In the genomic region with DNA sequence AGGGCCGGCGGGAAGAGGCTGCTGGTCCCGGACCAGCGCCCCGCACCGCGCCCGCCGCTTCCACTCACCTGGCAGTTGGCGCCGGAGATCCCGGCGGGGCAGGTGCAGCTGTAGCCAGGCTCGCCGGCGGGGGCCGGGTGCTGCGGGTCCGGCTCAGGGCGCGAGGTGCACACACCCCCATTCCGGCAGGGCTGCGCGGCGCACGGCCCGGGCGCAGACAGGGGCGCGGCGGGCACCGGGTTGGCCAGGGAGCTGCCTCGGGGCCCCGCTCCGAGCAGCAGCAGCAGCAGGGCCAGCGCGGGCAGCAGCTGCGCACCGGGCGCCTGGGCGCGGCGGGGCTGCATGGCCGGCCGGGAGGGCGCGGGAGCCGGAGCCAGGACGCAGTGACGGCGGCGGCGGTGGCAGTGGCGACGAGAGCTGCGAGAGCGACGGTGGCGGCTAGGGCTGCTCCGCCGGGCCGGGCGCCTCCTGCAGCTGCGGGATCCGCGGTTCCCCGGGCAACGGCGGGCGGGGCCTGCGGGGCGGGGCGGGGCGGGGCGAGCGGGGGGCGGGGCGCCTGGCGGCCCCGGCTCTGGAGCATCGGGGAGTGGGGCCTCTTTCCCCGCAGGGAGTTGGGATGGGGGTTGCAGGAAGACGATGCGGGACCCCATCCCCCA, we compare ENCODE assay signal across 8 cellular contexts. TPM values are rescaled to one million over a fixed set of nuclear protein-coding genes. Genes with fewer than 3 reads are reported as not detected.
DNase-seq lines count a peak whose midpoint lies in the region; ATAC-seq and TF ChIP-seq lines count a peak whose summit lies in the region.

A gene with protein sequence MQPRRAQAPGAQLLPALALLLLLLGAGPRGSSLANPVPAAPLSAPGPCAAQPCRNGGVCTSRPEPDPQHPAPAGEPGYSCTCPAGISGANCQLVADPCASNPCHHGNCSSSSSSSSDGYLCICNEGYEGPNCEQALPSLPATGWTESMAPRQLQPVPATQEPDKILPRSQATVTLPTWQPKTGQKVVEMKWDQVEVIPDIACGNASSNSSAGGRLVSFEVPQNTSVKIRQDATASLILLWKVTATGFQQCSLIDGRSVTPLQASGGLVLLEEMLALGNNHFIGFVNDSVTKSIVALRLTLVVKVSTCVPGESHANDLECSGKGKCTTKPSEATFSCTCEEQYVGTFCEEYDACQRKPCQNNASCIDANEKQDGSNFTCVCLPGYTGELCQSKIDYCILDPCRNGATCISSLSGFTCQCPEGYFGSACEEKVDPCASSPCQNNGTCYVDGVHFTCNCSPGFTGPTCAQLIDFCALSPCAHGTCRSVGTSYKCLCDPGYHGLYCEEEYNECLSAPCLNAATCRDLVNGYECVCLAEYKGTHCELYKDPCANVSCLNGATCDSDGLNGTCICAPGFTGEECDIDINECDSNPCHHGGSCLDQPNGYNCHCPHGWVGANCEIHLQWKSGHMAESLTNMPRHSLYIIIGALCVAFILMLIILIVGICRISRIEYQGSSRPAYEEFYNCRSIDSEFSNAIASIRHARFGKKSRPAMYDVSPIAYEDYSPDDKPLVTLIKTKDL (minus strand): TSS at position 476 of the 656 bp plus-strand sequence. CDS start 132 bp downstream, at position 344.

- H3K79me2 ChIP-seq in ACC112 (ENCODE audit: control insufficient read depth, insufficient read depth, low read length, unreplicated experiment) (peaks cover 6% of the 10 kb centered on the region), osteoblast (ENCODE audit: insufficient read depth, low read length) (no peaks in the 10 kb centered on the region)

- no peaks in the 10 kb centered on the region for H3K9me3 ChIP-seq in gastroesophageal sphincter
- H3K9me3 ChIP-seq in osteoblast (ENCODE audit: low read depth, low read length): no peaks in the 10 kb centered on the region

- no peak for TF ChIP-seq POLR2A in gastroesophageal sphincter (IDR thresholded peaks at IDR 0.05)

- H4K20me1 ChIP-seq in osteoblast (ENCODE audit: insufficient read depth, low read length): no peaks in the 10 kb centered on the region

- whole genome bisulfite sequencing in gastroesophageal sphincter (ENCODE audit: low coverage in 1 of 2), 2 donors: no CpG with 5 or more reads among the region's 84 CpGs

- peak within 1 kb of the TSS; percentile 45 for H3K4me3 Mint-ChIP-seq in activated T-helper 1 cell treated with anti-CD3 and anti-CD28 coated beads, Interleukin-12 subunit alpha, Interleukin-12 subunit beta, Interleukin-2, Interleukin-4 antibody, amounts not matched to agents 30 ng/mL and 10 ng/mL and 1 ng/mL, durations not matched to agents 14 hours and 24 hours and 36 hours

- ATAC-seq in GM18861 (IDR thresholded peaks at IDR 0.05; ENCODE audit: unreplicated experiment): peak; percentile 52
- ATAC-seq in HG03039 (IDR thresholded peaks at IDR 0.05; ENCODE audit: unreplicated experiment): peak; percentile 70
- ATAC-seq in gastroesophageal sphincter: peak; percentile 10

- H3K36me3 ChIP-seq in ACC112 (ENCODE audit: insufficient read depth, low read length): no peaks in the 10 kb centered on the region
- H3K36me3 ChIP-seq in gastroesophageal sphincter: no peaks in the 10 kb centered on the region
- H3K36me3 ChIP-seq in osteoblast (ENCODE audit: insufficient read depth, low read length): no peaks in the 10 kb centered on the region

- H3K4me1 ChIP-seq in ACC112 (ENCODE audit: control insufficient read depth, insufficient read depth, low read length, unreplicated experiment): no peaks in the 10 kb centered on the region
- peaks cover 0 to 24% (median 13%) of the 10 kb centered on the region in 3 donors for H3K4me1 ChIP-seq in gastroesophageal sphincter
- no peaks in the 10 kb centered on the region for H3K4me1 ChIP-seq in osteoblast (ENCODE audit: insufficient read depth, low read length)

- H3K4me2 ChIP-seq in osteoblast (ENCODE audit: insufficient read depth, low read length): peak within 1 kb of the TSS; percentile 66

- H3K4me3 ChIP-seq in ACC112 (ENCODE audit: low read depth, low read length) (peak within 1 kb of the TSS; percentile 80), gastroesophageal sphincter (peak within 1 kb of the TSS in 1 of 2 donors; percentile 47), osteoblast (ENCODE audit: insufficient read depth, low read length) (peak within 1 kb of the TSS; percentile 51)

- H2AFZ ChIP-seq in ACC112 (ENCODE audit: low read length, unreplicated experiment) (peak within 1 kb of the TSS; percentile 69), osteoblast (ENCODE audit: low read length) (no peak within 1 kb of the TSS)

- no peak within 1 kb of the TSS; the same call in 1 of the 2 replicates for H3K27ac ChIP-seq in ACC112 (ENCODE audit: low read depth, low read length)
- no peak within 1 kb of the TSS for H3K27ac ChIP-seq in gastroesophageal sphincter
- H3K27ac ChIP-seq in osteoblast (ENCODE audit: low read depth, low read length): no peak within 1 kb of the TSS

- DNase-seq in NCI-H748 treated with DMSO at 0.1 percent for 48 hours (lab: John Stamatoyannopoulos, UW) (peak; percentile 42), osteoblast (ENCODE audit: insufficient read length, low spot score, missing footprints) (peak; percentile 92), SKM-1 treated with dmso at 0.1 percent for 144 hours (lab: John Stamatoyannopoulos, UW; ENCODE audit: unreplicated experiment) (no peak)
- DNase-seq in activated T-helper 1 cell treated with anti-CD3 and anti-CD28 coated beads, Interleukin-12 subunit alpha, Interleukin-12 subunit beta, Interleukin-2, Interleukin-4 antibody, amounts not matched to agents 30 ng/mL and 10 ng/mL and 1 ng/mL, durations not matched to agents 14 hours and 24 hours and 36 hours (ENCODE audit: low spot score): peak; percentile 30

- no peaks in the 10 kb centered on the region for H3K9me3 Mint-ChIP-seq in activated T-helper 1 cell treated with anti-CD3 and anti-CD28 coated beads, Interleukin-12 subunit alpha, Interleukin-12 subunit beta, Interleukin-2, Interleukin-4 antibody, amounts not matched to agents 30 ng/mL and 10 ng/mL and 1 ng/mL, durations not matched to agents 14 hours and 24 hours and 36 hours

- no peaks in the 10 kb centered on the region for H3K36me3 Mint-ChIP-seq in activated T-helper 1 cell treated with anti-CD3 and anti-CD28 coated beads, Interleukin-12 subunit alpha, Interleukin-12 subunit beta, Interleukin-2, Interleukin-4 antibody, amounts not matched to agents 30 ng/mL and 10 ng/mL and 1 ng/mL, durations not matched to agents 14 hours and 24 hours and 36 hours (ENCODE audit: low read depth)

- TF ChIP-seq CTCF in gastroesophageal sphincter (IDR thresholded peaks at IDR 0.05) (no peak), osteoblast (IDR thresholded peaks at IDR 0.05; ENCODE audit: extremely low read depth, low read depth, low read length) (no peak)

- peaks cover 57% of the 10 kb centered on the region for H3K27me3 ChIP-seq in ACC112 (ENCODE audit: insufficient read depth, low read length)
- peaks cover 96% of the 10 kb centered on the region for H3K27me3 ChIP-seq in gastroesophageal sphincter
- peaks cover 50% of the 10 kb centered on the region for H3K27me3 ChIP-seq in osteoblast (ENCODE audit: insufficient read depth, low read length)

- peaks cover 60% of the 10 kb centered on the region for H3K27me3 Mint-ChIP-seq in activated T-helper 1 cell treated with anti-CD3 and anti-CD28 coated beads, Interleukin-12 subunit alpha, Interleukin-12 subunit beta, Interleukin-2, Interleukin-4 antibody, amounts not matched to agents 30 ng/mL and 10 ng/mL and 1 ng/mL, durations not matched to agents 14 hours and 24 hours and 36 hours (ENCODE audit: insufficient read depth)

- intact Hi-C loops in activated T-helper 1 cell treated with anti-CD3 and anti-CD28 coated beads, Interleukin-12 subunit alpha, Interleukin-12 subunit beta, Interleukin-2, Interleukin-4 antibody, amounts not matched to agents 30 ng/mL and 10 ng/mL and 1 ng/mL, durations not matched to agents 14 hours and 24 hours and 36 hours (cut with micrococcal nuclease): loop anchor here (5.0 to 10.0 kb wide), 2 partner anchors 108 to 1829 kb away; no protein-coding TSS in a partner anchor

- no peaks in the 10 kb centered on the region for H3K4me1 Mint-ChIP-seq in activated T-helper 1 cell treated with anti-CD3 and anti-CD28 coated beads, Interleukin-12 subunit alpha, Interleukin-12 subunit beta, Interleukin-2, Interleukin-4 antibody, amounts not matched to agents 30 ng/mL and 10 ng/mL and 1 ng/mL, durations not matched to agents 14 hours and 24 hours and 36 hours (ENCODE audit: low read depth)

- H3K27ac Mint-ChIP-seq in activated T-helper 1 cell treated with anti-CD3 and anti-CD28 coated beads, Interleukin-12 subunit alpha, Interleukin-12 subunit beta, Interleukin-2, Interleukin-4 antibody, amounts not matched to agents 30 ng/mL and 10 ng/mL and 1 ng/mL, durations not matched to agents 14 hours and 24 hours and 36 hours: no peak within 1 kb of the TSS

- no peak for TF ChIP-seq EP300 in gastroesophageal sphincter (IDR thresholded peaks at IDR 0.05)

RNA-seq across cellular contexts. Expression of the gene that starts here (rescaled TPM):
- total RNA-seq in activated T-helper 1 cell treated with anti-CD3 and anti-CD28 coated beads, Interleukin-12 subunit alpha, Interleukin-12 subunit beta, Interleukin-2, Interleukin-4 antibody, amounts not matched to agents 30 ng/mL and 10 ng/mL and 1 ng/mL, durations not matched to agents 14 hours and 24 hours and 36 hours: not detected in 2 replicates
- 10 to 100 TPM in 1 of 4 donors, 1 to 10 TPM in 2, under 1 TPM in 1; 0.31 to 13.3 (median 6.3) TPM for total RNA-seq in gastroesophageal sphincter
- 0.36 and 1.2 TPM in 2 replicates for total RNA-seq in osteoblast

Comparison
In these comparisons a context has a peak if more than half of its experiments do, and no peak if none do; other contexts are left out.
1. Peak in DNase-seq in activated T-helper 1 cell treated with anti-CD3 and anti-CD28 coated beads, Interleukin-12 subunit alpha, Interleukin-12 subunit beta, Interleukin-2, Interleukin-4 antibody, amounts not matched to agents 30 ng/mL and 10 ng/mL and 1 ng/mL, durations not matched to agents 14 hours and 24 hours and 36 hours; RNA of the gene not detected or under 1 TPM.
2. ATAC-seq: peak in every context shown above with its lines; median percentile 70 in HG03039; 52 in GM18861; 10 in gastroesophageal sphincter.